ENCODE assay signal across 8 cellular contexts in genomic region chr16:20899503-20900298, GRCh38. TPM values are rescaled to one million over a fixed set of nuclear protein-coding genes. Genes with fewer than 3 reads are reported as not detected.
A peak's percentile ranks its signal among the peaks of the same experiment; 100 is the strongest.
DNase-seq lines count a peak whose midpoint lies in the region; ATAC-seq, FAIRE-seq and TF ChIP-seq lines count a peak whose summit lies in the region.

No MANE protein-coding gene starts in this region.

- peak overlapping the region; percentile 99 for H3K4me2 ChIP-seq in astrocyte (ENCODE audit: low read length)

- H3K79me2 ChIP-seq in astrocyte (ENCODE audit: insufficient read depth, low read length), result peaks cover 79% of the 10 kb centered on the region

- peak overlapping the region; percentile 95 for H3K27ac Mint-ChIP-seq in CD4-positive, alpha-beta T cell
- peak overlapping the region; percentile 100 for H3K27ac Mint-ChIP-seq in astrocyte (ENCODE audit: unreplicated experiment)
- peak overlapping the region; percentile 96 to 99 for H3K27ac Mint-ChIP-seq in stimulated activated naive CD8-positive, alpha-beta T cell treated with anti-CD3 and anti-CD28 coated beads, Interleukin-15, amount 100 ng/mL, for 72 hours

- H3K27me3 ChIP-seq in CD4-positive, alpha-beta T cell (ENCODE audit: control insufficient read depth, insufficient read depth, low read length), result no peaks in the 10 kb centered on the region
- no peaks in the 10 kb centered on the region for H3K27me3 ChIP-seq in astrocyte (ENCODE audit: insufficient read depth, low read length)

- H3K4me1 Mint-ChIP-seq in CD4-positive, alpha-beta T cell (ENCODE audit: low read depth), result peaks cover 76% of the 10 kb centered on the region
- H3K4me1 Mint-ChIP-seq in astrocyte (ENCODE audit: low read depth, unreplicated experiment), result peaks cover 56% of the 10 kb centered on the region
- peaks cover 70% of the 10 kb centered on the region for H3K4me1 Mint-ChIP-seq in stimulated activated naive CD8-positive, alpha-beta T cell treated with anti-CD3 and anti-CD28 coated beads, Interleukin-15, amount 100 ng/mL, for 72 hours

- H3K36me3 Mint-ChIP-seq in CD4-positive, alpha-beta T cell (ENCODE audit: low read depth), result peaks cover 31% of the 10 kb centered on the region
- H3K36me3 Mint-ChIP-seq in astrocyte (ENCODE audit: low read depth, unreplicated experiment), result peaks cover 3% of the 10 kb centered on the region

- peaks cover 42% of the 10 kb centered on the region for H4K20me1 ChIP-seq in astrocyte (ENCODE audit: insufficient read depth, low read length)

- peaks cover 47% of the 10 kb centered on the region for H3K4me1 ChIP-seq in astrocyte (ENCODE audit: insufficient read depth, low read length)

- peaks cover 16% of the 10 kb centered on the region for H3K36me3 ChIP-seq in astrocyte (ENCODE audit: insufficient read depth, low read length)

- H3K9me3 ChIP-seq in CD4-positive, alpha-beta T cell (ENCODE audit: control insufficient read depth, low read length), result no peaks in the 10 kb centered on the region
- no peaks in the 10 kb centered on the region for H3K9me3 ChIP-seq in astrocyte (ENCODE audit: insufficient read depth, low read depth, low read length)

- peak; percentile 23 for ATAC-seq in CD4-positive, alpha-beta T cell (ENCODE audit: poor library complexity)
- ATAC-seq in stimulated activated naive CD8-positive, alpha-beta T cell treated with anti-CD3 and anti-CD28 coated beads, Interleukin-15, amount 100 ng/mL, for 72 hours, result peak; percentile 6
- ATAC-seq in HG03565 (IDR thresholded peaks at IDR 0.05; ENCODE audit: unreplicated experiment), result no peak

- peak overlapping the region; percentile 88 for H3K4me3 ChIP-seq in astrocyte (ENCODE audit: insufficient read depth, low read depth, low read length)

- intact Hi-C loops in CD4-positive, alpha-beta T cell (cut with DNase I, micrococcal nuclease), result loop anchor here (2.0 to 10.0 kb wide), 6 partner anchors 25 to 1835 kb away; partner anchors contain the start of genes LDAF1 (in 2 of the 2), CCP110 (in 1 of the 2), COQ7 (in 1 of the 2) and ERI2 (in 1 of the 2)

- peak in 2 of 10 experiments; percentile 4 to 9 for DNase-seq in CD4-positive, alpha-beta T cell
- DNase-seq in KBM-7 (peak; percentile 58), astrocyte (ENCODE audit: low read depth) (no peak), kidney glomerular epithelial cell (lab: John Stamatoyannopoulos, UW) (peak; percentile 10)
- DNase-seq in stimulated activated naive CD8-positive, alpha-beta T cell treated with anti-CD3 and anti-CD28 coated beads, Interleukin-15, amount 100 ng/mL, for 72 hours, result no peak
- no peak for DNase-seq in stimulated activated CD4-positive, alpha-beta T cell treated with anti-CD3 and anti-CD28 coated beads, Interleukin-4, amount 100 ng/mL, for 1 hour
- DNase-seq in stimulated activated CD4-positive, alpha-beta T cell treated with anti-CD3 and anti-CD28 coated beads, Interleukin-2, amount 100 ng/mL, for 24 hours, result no peak

- no peak for TF ChIP-seq CTCF in CD4-positive, alpha-beta T cell (IDR thresholded peaks at IDR 0.05)
- no peak for TF ChIP-seq CTCF in astrocyte (IDR thresholded peaks at IDR 0.05; ENCODE audit: insufficient read depth, low read depth, low read length)

- no peak for FAIRE-seq in astrocyte (lab: Jason Lieb, UNC)

- peak overlapping the region; percentile 96 for H3K4me3 Mint-ChIP-seq in CD4-positive, alpha-beta T cell
- peak overlapping the region; percentile 99 for H3K4me3 Mint-ChIP-seq in astrocyte (ENCODE audit: unreplicated experiment)
- peak overlapping the region; percentile 79 to 95 for H3K4me3 Mint-ChIP-seq in stimulated activated naive CD8-positive, alpha-beta T cell treated with anti-CD3 and anti-CD28 coated beads, Interleukin-15, amount 100 ng/mL, for 72 hours

- in situ Hi-C loops in KBM-7 (cut with MboI; ENCODE audit: low pct_unique_long_range_greater_than_20kb, low sequenced_read_pairs), result no loop called here

- no peak overlapping the region for H2AFZ ChIP-seq in astrocyte (ENCODE audit: low read depth, low read length)

- H3K9me3 Mint-ChIP-seq in CD4-positive, alpha-beta T cell, result no peaks in the 10 kb centered on the region
- no peaks in the 10 kb centered on the region for H3K9me3 Mint-ChIP-seq in astrocyte (ENCODE audit: unreplicated experiment)
- H3K9me3 Mint-ChIP-seq in stimulated activated naive CD8-positive, alpha-beta T cell treated with anti-CD3 and anti-CD28 coated beads, Interleukin-15, amount 100 ng/mL, for 72 hours, result no peaks in the 10 kb centered on the region

- CTCF ChIA-PET in CD4-positive, alpha-beta T cell (lab: Charles Lee), result interaction anchor here (2.9 kb wide), 1 partner anchor 25 kb away, joined by 11 read pairs; no protein-coding TSS in a partner anchor

- H3K9ac ChIP-seq in astrocyte (ENCODE audit: low read length), result peak overlapping the region; percentile 95

- POLR2A ChIA-PET in CD4-positive, alpha-beta T cell (lab: Charles Lee), result interaction anchor here (1.0 to 3.0 kb wide), 7 partner anchors 13 to 1292 kb away, joined by 3 to 34 read pairs (median 5); partner anchors contain the start of gene LDAF1

- H3K27me3 Mint-ChIP-seq in CD4-positive, alpha-beta T cell, result no peaks in the 10 kb centered on the region
- H3K27me3 Mint-ChIP-seq in astrocyte (ENCODE audit: low read depth, unreplicated experiment), result no peaks in the 10 kb centered on the region
- no peaks in the 10 kb centered on the region for H3K27me3 Mint-ChIP-seq in stimulated activated naive CD8-positive, alpha-beta T cell treated with anti-CD3 and anti-CD28 coated beads, Interleukin-15, amount 100 ng/mL, for 72 hours

- H3K27ac ChIP-seq in CD4-positive, alpha-beta T cell (ENCODE audit: low read depth, low read length), result peak overlapping the region; percentile 85
- peak overlapping the region; percentile 100 for H3K27ac ChIP-seq in astrocyte (ENCODE audit: low read depth, low read length)

RNA-seq across cellular contexts. Expression of gene DCUN1D3, which starts 0.5 kb away (rescaled TPM):
- 1 to 10 TPM; 1.9 TPM for total RNA-seq in CD4-positive, alpha-beta T cell
- 33.0 and 34.0 TPM in 2 replicates for total RNA-seq in astrocyte

RNA-seq across cellular contexts. Expression of gene LYRM1, which starts 0.9 kb away (rescaled TPM):
- 10 to 100 TPM; 13.3 to 14.0 TPM for total RNA-seq in CD4-positive, alpha-beta T cell
- total RNA-seq in astrocyte, result 23.0 and 24.1 TPM in 2 replicates

Comparison
In these comparisons a context has a peak if more than half of its experiments do, and no peak if none do; other contexts are left out.
1. DNase-seq: peak in KBM-7 (single experiment) and kidney glomerular epithelial cell (single experiment); none in astrocyte (single experiment), stimulated activated naive CD8-positive, alpha-beta T cell treated with anti-CD3 and anti-CD28 coated beads, Interleukin-15, amount 100 ng/mL, for 72 hours (0 of 2), stimulated activated CD4-positive, alpha-beta T cell treated with anti-CD3 and anti-CD28 coated beads, Interleukin-4, amount 100 ng/mL, for 1 hour (single experiment) and stimulated activated CD4-positive, alpha-beta T cell treated with anti-CD3 and anti-CD28 coated beads, Interleukin-2, amount 100 ng/mL, for 24 hours (0 of 2).
2. RNA of gene DCUN1D3, which starts 0.5 kb away (total RNA-seq): 33.0 to 34.0 TPM in astrocyte; 1.9 TPM in CD4-positive, alpha-beta T cell; every median in the first group is over 10 times any median in the second.
3. Peak in every context shown above with its lines, with median percentiles within 50 percentile points of each other: H3K27ac Mint-ChIP-seq and H3K4me3 Mint-ChIP-seq.